Comparison of ENCODE assay signal across 8 cellular contexts in the genomic region with DNA sequence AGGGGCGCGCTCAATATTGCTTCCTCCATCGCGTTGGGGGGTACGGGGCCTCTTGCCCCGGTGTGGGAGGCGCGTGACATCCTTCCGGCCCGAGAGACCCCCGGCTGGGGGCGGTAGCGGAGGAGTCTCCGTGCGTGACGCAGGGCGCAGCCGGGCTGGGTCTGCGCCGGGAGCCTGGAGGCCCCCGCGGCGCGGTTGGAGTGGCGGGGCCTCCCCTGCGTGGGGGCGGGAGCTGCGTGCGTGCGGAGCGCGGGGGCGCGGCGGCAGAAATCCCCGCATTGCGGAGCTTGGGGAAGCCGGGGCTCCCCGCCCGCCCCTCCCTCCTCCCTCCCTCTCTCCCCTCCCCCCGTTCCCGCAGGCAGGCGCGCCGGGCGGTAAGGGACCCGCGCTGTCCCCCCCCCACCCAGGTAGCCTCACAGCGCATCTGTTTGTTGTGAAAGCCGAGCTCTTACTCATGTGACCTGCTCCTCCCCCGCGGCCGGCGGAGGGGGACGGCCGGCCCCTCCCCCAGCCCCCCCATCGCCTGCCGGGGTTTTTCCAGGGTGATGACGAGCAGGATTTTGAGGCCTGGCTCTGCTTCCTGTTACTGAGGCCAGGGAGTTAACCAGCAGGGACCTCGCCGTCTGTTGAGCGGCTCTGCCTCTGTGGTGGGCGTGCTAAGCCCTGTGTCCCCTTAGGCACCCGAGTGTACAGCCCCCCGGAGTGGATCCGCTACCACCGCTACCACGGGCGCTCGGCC. TPM values are rescaled to one million over a fixed set of nuclear protein-coding genes. Genes with fewer than 3 reads are reported as not detected.
DNase-seq lines count a peak whose midpoint lies in the region; ATAC-seq and TF ChIP-seq lines count a peak whose summit lies in the region.

No MANE protein-coding gene starts in this region.

- H2AFZ ChIP-seq in GM23338, result no peak overlapping the region

- H3K4me1 ChIP-seq in GM23338 (ENCODE audit: insufficient read depth), result no peaks in the 10 kb centered on the region

- ATAC-seq in GM23338, result peak; percentile 10
- no peak for ATAC-seq in GM21360 (IDR thresholded peaks at IDR 0.05; ENCODE audit: unreplicated experiment)

- 0 out of 2 replicates have a peak, but pooled peaks cover 5% of the 10 kb centered on the region for H4K20me1 ChIP-seq in GM23338 (replicated peaks; ENCODE audit: insufficient read depth)

- peaks cover 14% of the 10 kb centered on the region for H3K79me2 ChIP-seq in GM23338 (replicated peaks; ENCODE audit: insufficient read depth)

- peak overlapping the region; percentile 70; the same call in 1 of the 2 replicates for H3K27ac Mint-ChIP-seq in GM23338

- H3K9me3 Mint-ChIP-seq in GM23338, result no peaks in the 10 kb centered on the region

- H3K9me2 ChIP-seq in GM23338 (ENCODE audit: insufficient read depth), result no peaks in the 10 kb centered on the region

- H3K36me3 Mint-ChIP-seq in GM23338 (ENCODE audit: low read depth), result peaks cover 19% of the 10 kb centered on the region

- peaks cover 20% of the 10 kb centered on the region for H3K27me3 ChIP-seq in GM23338 (ENCODE audit: insufficient read depth)

- H3F3A ChIP-seq in GM23338 (replicated peaks; ENCODE audit: low read depth), result no peaks in the 10 kb centered on the region

- H3K4me1 Mint-ChIP-seq in GM23338, result peaks cover 9% of the 10 kb centered on the region

- peaks cover 9% of the 10 kb centered on the region for H3K27me3 Mint-ChIP-seq in GM23338 (ENCODE audit: insufficient read depth, low read depth, poor library complexity)

- peak overlapping the region; percentile 82 for H3K4me2 ChIP-seq in GM23338

- H3K4me3 Mint-ChIP-seq in GM23338, result peak overlapping the region; percentile 84

- no peak for TF ChIP-seq CTCF in GM23338 (conservative IDR thresholded peaks at IDR 0.05; ENCODE audit: low read depth in 2 of 2)

- DNase-seq in AG08396 (ENCODE audit: low spot score) (peak; percentile 94), GM23338 (ENCODE audit: low spot score) (peak; percentile 85), NCI-H82 (lab: John Stamatoyannopoulos, UW) (peak; percentile 80), lung microvascular endothelial cell (ENCODE audit: low read depth in 2 of 2) (peak; percentile 97)
- DNase-seq in activated CD8-positive, alpha-beta memory T cell treated with anti-CD3 and anti-CD28 coated beads for 48 hours (ENCODE audit: low read depth in 2 of 3, low spot score in 2 of 3), result peak in 2 of 3 experiments; percentile 78 to 86
- DNase-seq in effector CD8-positive, alpha-beta T cell (lab: John Stamatoyannopoulos, UW), result peak; percentile 81
- peak; percentile 82 to 86 for DNase-seq in stimulated activated CD4-positive, alpha-beta T cell treated with anti-CD3 and anti-CD28 coated beads, Interleukin-4, amount 100 ng/mL, for 48 hours (ENCODE audit: low read depth in 2 of 2)

- H3K36me3 ChIP-seq in GM23338 (ENCODE audit: insufficient read depth), result no peaks in the 10 kb centered on the region

- H3K27ac ChIP-seq in GM23338 (ENCODE audit: low read depth), result peak overlapping the region; percentile 72; the same call in 1 of the 2 replicates

- H3K4me3 ChIP-seq in GM23338, result peak overlapping the region; percentile 75

TF ChIP-seq in GM23338, 12 proteins besides CTCF, POLR2A, EP300 and RAD21:
- TF ChIP-seq CREB1 (CRISPR knock-in tag; IDR thresholded peaks at IDR 0.05; ENCODE audit: low read depth), result peak; percentile 66; the same call in 1 of the 2 replicates
- TF ChIP-seq, protein P1, sequence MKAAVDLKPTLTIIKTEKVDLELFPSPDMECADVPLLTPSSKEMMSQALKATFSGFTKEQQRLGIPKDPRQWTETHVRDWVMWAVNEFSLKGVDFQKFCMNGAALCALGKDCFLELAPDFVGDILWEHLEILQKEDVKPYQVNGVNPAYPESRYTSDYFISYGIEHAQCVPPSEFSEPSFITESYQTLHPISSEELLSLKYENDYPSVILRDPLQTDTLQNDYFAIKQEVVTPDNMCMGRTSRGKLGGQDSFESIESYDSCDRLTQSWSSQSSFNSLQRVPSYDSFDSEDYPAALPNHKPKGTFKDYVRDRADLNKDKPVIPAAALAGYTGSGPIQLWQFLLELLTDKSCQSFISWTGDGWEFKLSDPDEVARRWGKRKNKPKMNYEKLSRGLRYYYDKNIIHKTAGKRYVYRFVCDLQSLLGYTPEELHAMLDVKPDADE (IDR thresholded peaks at IDR 0.05), result no peak
TF ChIP-seq in GM23338: peak in this region for 1.

RNA-seq across cellular contexts. Expression of a gene that starts 1.6 kb away (rescaled TPM):
- 30.6 and 37.3 TPM in 2 replicates for total RNA-seq in GM23338 (2014; rRNA removed; shearing (Covaris generic))
- polyA plus RNA-seq in GM23338 (2016; fragmentation: Nextera tagmentation; extraction: Ambion mirVana), result 17.7 and 18.8 TPM in 2 replicates
- 156 and 396 TPM in 2 replicates for total RNA-seq in lung microvascular endothelial cell

RNA-seq across cellular contexts. Expression of a gene that starts 43.7 kb away (rescaled TPM):
- total RNA-seq in GM23338 (2014; rRNA removed; shearing (Covaris generic)), result 34.4 and 35.7 TPM in 2 replicates
- polyA plus RNA-seq in GM23338 (2016; fragmentation: Nextera tagmentation; extraction: Ambion mirVana), result 47.7 and 49.4 TPM in 2 replicates
- 40.3 and 45.2 TPM in 2 replicates for total RNA-seq in lung microvascular endothelial cell

RNA-seq across cellular contexts. Expression of a gene that starts 43.9 kb away (rescaled TPM):
- 23.3 and 26.9 TPM in 2 replicates for total RNA-seq in GM23338 (2014; rRNA removed; shearing (Covaris generic))
- 18.7 and 21.8 TPM in 2 replicates for polyA plus RNA-seq in GM23338 (2016; fragmentation: Nextera tagmentation; extraction: Ambion mirVana)
- total RNA-seq in lung microvascular endothelial cell, result 9.4 and 13.5 TPM in 2 replicates

RNA-seq across cellular contexts. Expression of a gene that starts 50.4 kb away (rescaled TPM):
- total RNA-seq in GM23338 (2014; rRNA removed; shearing (Covaris generic)), result 0.31 TPM in 1 of 2 replicates, not detected in the other
- not detected in 2 replicates for polyA plus RNA-seq in GM23338 (2016; fragmentation: Nextera tagmentation; extraction: Ambion mirVana)
- total RNA-seq in lung microvascular endothelial cell, result under 0.01 TPM in 1 of 2 replicates, not detected in the other
